In genomic region chr19:29741776-29742175, GRCh38 we compare ENCODE assay signal across 20 cellular contexts. TPM values are rescaled to one million over a fixed set of nuclear protein-coding genes. Genes with fewer than 3 reads are reported as not detected.
DNase-seq lines count a peak whose midpoint lies in the region; ATAC-seq and TF ChIP-seq lines count a peak whose summit lies in the region.
"Had no signal": no experiment of that assay in that cellular context is flagged by ENCODE, and none has a peak within 500 bp of the region (broad histone marks: within the 10 kb centered on the region; RNA-seq: fewer than 3 reads in every experiment).

No MANE protein-coding gene starts in this region.

- DNase-seq in NCI-H345 (lab: John Stamatoyannopoulos, UW) (peak; percentile 33), NCI-H345 treated with DMSO at 0.1 percent for 48 hours (lab: John Stamatoyannopoulos, UW; ENCODE audit: unreplicated experiment) (no peak), NCI-H69 (lab: John Stamatoyannopoulos, UW) (peak; percentile 56), upper lobe of right lung (peak; percentile 10), left ventricle myocardium superior (no peak)
- DNase-seq in activated CD4-positive, alpha-beta T cell treated with anti-CD3 and anti-CD28 coated beads for 4 hours, result no peak
- DNase-seq: ACHN; Caco-2; CD4-positive, alpha-beta T cell; EL; Karpas-422; NCI-H1930; NK-92 treated with Interleukin-12 subunit alpha and Interleukin-12 subunit beta, amount 100 ng/mL, for 24 hours; SHP77 treated with DMSO at 0.1 percent for 48 hours; SW 1271; T-helper 17 cell had no signal

- intact Hi-C loops in upper lobe of right lung (cut with DNase I), result no loop called here
- intact Hi-C loops in left ventricle myocardium superior (cut with micrococcal nuclease), result no loop called here

- POLR2A ChIA-PET in HEK293 (lab: Yijun Ruan, JAX), result interaction anchor here (1.2 kb wide), 1 partner anchor 11 kb away, joined by 3 read pairs; no protein-coding TSS in a partner anchor

- H3K27ac ChIP-seq in HEK293 (ENCODE audit: extremely low read depth, low read depth, low read length) (no peak overlapping the region), upper lobe of right lung (no peak overlapping the region)
- H3K27ac ChIP-seq: BLaER1, RWPE1, SK-N-MC had no signal

- H3K36me3 ChIP-seq in HEK293 (ENCODE audit: control insufficient read depth in 2 of 2, insufficient read depth in 1 of 2, low read length in 2 of 2) (no peaks in the 10 kb centered on the region), upper lobe of right lung (no peaks in the 10 kb centered on the region)
- H3K36me3 ChIP-seq: BLaER1 had no signal

- no peaks in the 10 kb centered on the region; the same call in 1 of the 2 replicates for H3K9me3 ChIP-seq in HEK293 (ENCODE audit: control insufficient read depth, insufficient read depth, low read depth, low read length)
- H3K9me3 ChIP-seq in upper lobe of right lung, result no peaks in the 10 kb centered on the region
- H3K9me3 ChIP-seq: BLaER1, Caco-2 had no signal

- H3K4me3 ChIP-seq in HEK293 (ENCODE audit: low read depth, low read length) (no peak overlapping the region), upper lobe of right lung (no peak overlapping the region)
- H3K4me3 ChIP-seq: BLaER1, SK-N-MC had no signal

- peaks cover 9% of the 10 kb centered on the region for H3K27me3 ChIP-seq in upper lobe of right lung
- H3K27me3 ChIP-seq: BLaER1 had no signal

- H3K4me1 ChIP-seq in HEK293 (ENCODE audit: control insufficient read depth, insufficient read depth, low read length) (0 out of 2 replicates have a peak, but pooled peaks cover 3% of the 10 kb centered on the region), upper lobe of right lung (no peaks in the 10 kb centered on the region)
- H3K4me1 ChIP-seq: BLaER1, Caco-2 had no signal

- CTCF ChIA-PET in HEK293 (lab: Yijun Ruan, JAX), result interaction anchor here (0.7 to 8.3 kb wide), 5 partner anchors 9 to 925 kb away, joined by 3 to 62 read pairs (median 4); no protein-coding TSS in a partner anchor

- 0 out of 2 replicates have a peak, but pooled peaks have one; percentile 14 for TF ChIP-seq CTCF in HEK293 (tag by site-specific recombination; IDR thresholded peaks at IDR 0.05)
- TF ChIP-seq CTCF in upper lobe of right lung (IDR thresholded peaks at IDR 0.05), result no peak

- no peak for ATAC-seq in upper lobe of right lung
- no peak for ATAC-seq in left ventricle myocardium superior
- ATAC-seq: T-helper 17 cell had no signal

TF ChIP-seq in HEK293, 187 proteins besides CTCF, POLR2A, EP300 and RAD21:
- no peak for TF ChIP-seq ZBTB17 (tag by site-specific recombination; IDR thresholded peaks at IDR 0.05)
- no peak for TF ChIP-seq ZIC2 (tag by site-specific recombination; IDR thresholded peaks at IDR 0.05)
- no peak for TF ChIP-seq ZNF549 (tag by site-specific recombination; IDR thresholded peaks at IDR 0.05)
- no peak for TF ChIP-seq ZNF529 (tag by site-specific recombination; IDR thresholded peaks at IDR 0.05; ENCODE audit: insufficient replicate concordance)
TF ChIP-seq in HEK293: peak in this region for 0.

RNA-seq across cellular contexts. Expression of gene C19orf12, which starts 26.7 kb away (rescaled TPM):
- total RNA-seq in upper lobe of right lung, result 22.1 TPM
- 57.0 TPM for total RNA-seq in left ventricle myocardium superior

Comparison
In these comparisons a context has a peak if more than half of its experiments do, and no peak if none do; other contexts are left out.
1. DNase-seq: peak in NCI-H345 (single experiment), NCI-H69 (single experiment) and upper lobe of right lung (single experiment); none in NCI-H345 treated with DMSO at 0.1 percent for 48 hours (single experiment), left ventricle myocardium superior (single experiment) and activated CD4-positive, alpha-beta T cell treated with anti-CD3 and anti-CD28 coated beads for 4 hours (0 of 2).